21 cellular contexts compared by ENCODE assay signal in the genomic region with DNA sequence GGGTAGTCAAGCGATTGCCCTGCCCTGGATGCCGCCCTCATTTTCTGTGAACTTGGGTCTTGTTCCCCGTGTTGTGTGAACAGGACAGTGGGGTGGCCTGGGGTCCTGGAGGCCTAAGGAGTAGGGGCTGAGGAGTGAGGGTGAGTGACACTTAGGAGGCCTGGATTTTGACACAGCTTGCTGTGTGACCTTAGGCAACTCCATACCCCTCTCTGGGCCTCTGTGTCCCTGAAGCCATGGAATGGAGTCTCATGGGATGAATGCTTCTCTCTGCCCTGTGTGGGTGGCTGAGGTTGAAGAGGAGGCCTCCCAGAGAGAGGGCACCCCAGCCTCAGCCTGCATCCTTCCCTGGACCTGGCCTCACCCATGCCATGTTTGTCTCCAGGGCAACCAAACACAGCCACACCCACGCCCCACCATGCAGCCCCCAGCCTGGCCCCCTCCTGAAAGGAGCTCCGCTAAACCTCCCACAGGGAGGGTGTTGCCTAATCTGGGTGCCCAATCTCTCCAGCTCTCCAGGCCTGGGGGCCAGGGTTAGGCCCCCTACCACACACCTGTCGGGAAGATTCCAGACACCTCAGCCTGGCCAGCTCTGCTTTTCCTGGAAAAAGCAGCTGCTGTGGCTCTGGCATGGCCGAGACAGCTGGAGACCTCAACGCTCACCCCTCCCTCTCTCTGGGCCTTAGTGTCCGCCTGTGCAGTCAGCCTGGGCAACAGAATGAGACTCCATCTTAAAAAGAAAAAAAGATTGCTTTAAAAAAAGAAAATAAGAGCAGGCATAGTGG. TPM values are rescaled to one million over a fixed set of nuclear protein-coding genes. Genes with fewer than 3 reads are reported as not detected.
DNase-seq lines count a peak whose midpoint lies in the region; ATAC-seq and TF ChIP-seq lines count a peak whose summit lies in the region.
"Had no signal": no experiment of that assay in that cellular context is flagged by ENCODE, and none has a peak within 500 bp of the region (broad histone marks: within the 10 kb centered on the region; RNA-seq: fewer than 3 reads in every experiment).

No MANE protein-coding gene starts in this region.

- no peaks in the 10 kb centered on the region for H3K9me3 ChIP-seq in BLaER1 treated with 17β-estradiol and CSF1 and Interleukin-3, amounts not matched to agents 10 nM and 100 nM (replicated peaks in 1 of 11)
- H3K9me3 ChIP-seq in right cardiac atrium (ENCODE audit: control insufficient read depth, low read length), result no peaks in the 10 kb centered on the region
- H3K9me3 ChIP-seq: transverse colon had no signal

- peak overlapping the region; percentile 83 for H3K27ac Mint-ChIP-seq in progenitor cell of endocrine pancreas
- H3K27ac Mint-ChIP-seq in activated CD8-positive, alpha-beta T cell treated with anti-CD3 and anti-CD28 coated beads, Interleukin-2, amount 10 ng/mL, durations not matched to agents 7 days and 5 days, result no peak overlapping the region
- H3K27ac Mint-ChIP-seq: HFFc6; T-helper 1 cell treated with Interleukin-12 subunit alpha and Interleukin-12 subunit beta and Interleukin-4 antibody, amounts not matched to agents 30 μg/mL and 1 μg/mL, for 36 hours had no signal

- no peak overlapping the region for H3K4me3 Mint-ChIP-seq in progenitor cell of endocrine pancreas (ENCODE audit: low read depth)
- H3K4me3 Mint-ChIP-seq in activated CD8-positive, alpha-beta T cell treated with anti-CD3 and anti-CD28 coated beads, Interleukin-2, amount 10 ng/mL, durations not matched to agents 7 days and 5 days, result no peak overlapping the region
- H3K4me3 Mint-ChIP-seq: HFFc6; T-helper 1 cell treated with Interleukin-12 subunit alpha and Interleukin-12 subunit beta and Interleukin-4 antibody, amounts not matched to agents 30 μg/mL and 1 μg/mL, for 36 hours had no signal

- intact Hi-C loops in right cardiac atrium (cut with DNase I), result no loop called here

- no peak overlapping the region for H3K27ac ChIP-seq in BLaER1 treated with 17β-estradiol and CSF1 and Interleukin-3, amounts not matched to agents 10 nM and 100 nM
- H3K27ac ChIP-seq in right cardiac atrium (ENCODE audit: low read length), result peak overlapping the region; percentile 66
- H3K27ac ChIP-seq: transverse colon, VCaP had no signal

- H3K9me3 Mint-ChIP-seq in progenitor cell of endocrine pancreas (ENCODE audit: low read depth), result no peaks in the 10 kb centered on the region
- no peaks in the 10 kb centered on the region for H3K9me3 Mint-ChIP-seq in activated CD8-positive, alpha-beta T cell treated with anti-CD3 and anti-CD28 coated beads, Interleukin-2, amount 10 ng/mL, durations not matched to agents 7 days and 5 days (ENCODE audit: insufficient read depth)
- H3K9me3 Mint-ChIP-seq: HFFc6; T-helper 1 cell treated with Interleukin-12 subunit alpha and Interleukin-12 subunit beta and Interleukin-4 antibody, amounts not matched to agents 30 μg/mL and 1 μg/mL, for 36 hours had no signal

- H4K20me1 ChIP-seq in BLaER1 treated with 17β-estradiol and CSF1 and Interleukin-3, amounts not matched to agents 10 nM and 100 nM, result no peaks in the 10 kb centered on the region

- no peak overlapping the region for H3K9ac ChIP-seq in BLaER1 treated with 17β-estradiol and CSF1 and Interleukin-3, amounts not matched to agents 10 nM and 100 nM

- H3K4me1 Mint-ChIP-seq in progenitor cell of endocrine pancreas (ENCODE audit: low read depth), result peaks cover 39% of the 10 kb centered on the region
- H3K4me1 Mint-ChIP-seq in activated CD8-positive, alpha-beta T cell treated with anti-CD3 and anti-CD28 coated beads, Interleukin-2, amount 10 ng/mL, durations not matched to agents 7 days and 5 days (ENCODE audit: low read depth), result no peaks in the 10 kb centered on the region

- no peaks in the 10 kb centered on the region for H3K36me3 Mint-ChIP-seq in progenitor cell of endocrine pancreas (ENCODE audit: insufficient read depth)
- H3K36me3 Mint-ChIP-seq in activated CD8-positive, alpha-beta T cell treated with anti-CD3 and anti-CD28 coated beads, Interleukin-2, amount 10 ng/mL, durations not matched to agents 7 days and 5 days (ENCODE audit: low read depth), result no peaks in the 10 kb centered on the region

- peak overlapping the region in 7 of 11 experiments; percentile 0 to 87 (median 48); a peak in 11 of 22 replicates for H3K4me2 ChIP-seq in BLaER1 treated with 17β-estradiol and CSF1 and Interleukin-3, amounts not matched to agents 10 nM and 100 nM

- no peak overlapping the region for H3K4me3 ChIP-seq in BLaER1 treated with 17β-estradiol and CSF1 and Interleukin-3, amounts not matched to agents 10 nM and 100 nM
- no peak overlapping the region for H3K4me3 ChIP-seq in right cardiac atrium (ENCODE audit: low read length)
- H3K4me3 ChIP-seq: transverse colon had no signal

- H3K27me3 ChIP-seq in BLaER1 treated with 17β-estradiol and CSF1 and Interleukin-3, amounts not matched to agents 10 nM and 100 nM, result no peaks in the 10 kb centered on the region
- H3K27me3 ChIP-seq in right cardiac atrium (ENCODE audit: control insufficient read depth, insufficient read depth), result no peaks in the 10 kb centered on the region
- H3K27me3 ChIP-seq: transverse colon had no signal

- 58% methylated on average over 9 of the region's 9 CpGs for WGBS in right cardiac atrium

- POLR2A ChIA-PET in activated CD8-positive, alpha-beta T cell treated with anti-CD3 and anti-CD28 coated beads, Interleukin-2, amount 10 ng/mL, durations not matched to agents 7 days and 5 days (lab: Charles Lee), result interaction anchor here (1.1 kb wide), 1 partner anchor 51 kb away, joined by 3 read pairs; no protein-coding TSS in a partner anchor

- CTCF ChIA-PET in activated CD8-positive, alpha-beta T cell treated with anti-CD3 and anti-CD28 coated beads, Interleukin-2, amount 10 ng/mL, durations not matched to agents 7 days and 5 days (lab: Charles Lee), result interaction anchor here (1.4 to 1.5 kb wide), 2 partner anchors 11 to 31 kb away, joined by 4 read pairs; no protein-coding TSS in a partner anchor

- ATAC-seq in right cardiac atrium, result peak; percentile 3 to 11
- ATAC-seq in activated CD8-positive, alpha-beta T cell treated with anti-CD3 and anti-CD28 coated beads, Interleukin-2, amount 10 ng/mL, durations not matched to agents 7 days and 5 days, result no peak
- no peak for ATAC-seq in GM21381 (IDR thresholded peaks at IDR 0.05; ENCODE audit: unreplicated experiment)
- ATAC-seq in left lobe of liver, result no peak

- H3K36me3 ChIP-seq in BLaER1 treated with 17β-estradiol and CSF1 and Interleukin-3, amounts not matched to agents 10 nM and 100 nM, result no peaks in the 10 kb centered on the region
- H3K36me3 ChIP-seq: transverse colon had no signal

- peak; percentile 2 for DNase-seq in NCI-H146 treated with DMSO at 0.1 percent for 48 hours (lab: John Stamatoyannopoulos, UW; ENCODE audit: unreplicated experiment)
- DNase-seq in right cardiac atrium, result no peak
- DNase-seq in progenitor cell of endocrine pancreas (ENCODE audit: low spot score, unreplicated experiment), result no peak
- no peak for DNase-seq in activated CD8-positive, alpha-beta T cell treated with anti-CD3 and anti-CD28 coated beads, Interleukin-2, amount 10 ng/mL, durations not matched to agents 7 days and 5 days
- no peak for DNase-seq in ecto neural progenitor cell (ENCODE audit: low spot score)
- DNase-seq in left lobe of liver (ENCODE audit: low spot score), result no peak
- DNase-seq: activated CD4-positive, alpha-beta T cell treated with anti-CD3 and anti-CD28 coated beads, Interleukin-2, amount 50 U/mL, for 1 hour; activated CD8-positive, alpha-beta memory T cell treated with anti-CD3 and anti-CD28 coated beads, Interleukin-2, amount 50 U/mL, for 48 hours; activated gamma-delta T cell treated with Interleukin-2 at 50 U/mL for 16 hours; central memory CD4-positive, alpha-beta T cell; effector CD8-positive, alpha-beta T cell; glutamatergic neuron; HFFc6; mesendoderm; NCI-H1930; stimulated activated naive CD4-positive, alpha-beta T cell treated with Interleukin-2 at 50 U/mL for 16 hours; transverse colon had no signal

- TF ChIP-seq CTCF in progenitor cell of endocrine pancreas (IDR thresholded peaks at IDR 0.05; ENCODE audit: unreplicated experiment), result no peak

- no peaks in the 10 kb centered on the region for H3K27me3 Mint-ChIP-seq in progenitor cell of endocrine pancreas
- H3K27me3 Mint-ChIP-seq in activated CD8-positive, alpha-beta T cell treated with anti-CD3 and anti-CD28 coated beads, Interleukin-2, amount 10 ng/mL, durations not matched to agents 7 days and 5 days (ENCODE audit: low read depth), result no peaks in the 10 kb centered on the region

- H3K4me1 ChIP-seq in BLaER1 treated with 17β-estradiol and CSF1 and Interleukin-3, amounts not matched to agents 10 nM and 100 nM, result peaks cover 6 to 67% (median 40%) of the 10 kb centered on the region in 10 experiments; a peak in 18 of 20 replicates
- peaks cover 3% of the 10 kb centered on the region for H3K4me1 ChIP-seq in right cardiac atrium (ENCODE audit: control insufficient read depth, insufficient read depth, low read length)
- H3K4me1 ChIP-seq: transverse colon had no signal

RNA-seq across cellular contexts. Expression of gene MYOM3, which starts 9.9 kb away (rescaled TPM):
- total RNA-seq in right cardiac atrium (100 to 1,000 TPM; 202 to 292 (median 241) TPM), progenitor cell of endocrine pancreas (0.62 and 0.84 TPM in 2 replicates), left lobe of liver (0.08 TPM)
- polyA plus RNA-seq in right cardiac atrium, result 258 TPM
- total RNA-seq in activated CD8-positive, alpha-beta T cell treated with anti-CD3 and anti-CD28 coated beads, Interleukin-2, amount 10 ng/mL, durations not matched to agents 7 days and 5 days, result not detected

RNA-seq across cellular contexts. Expression of gene IL22RA1, which starts 41.0 kb away (rescaled TPM):
- total RNA-seq in right cardiac atrium (under 1 TPM; 0.28 to 0.51 (median 0.30) TPM), progenitor cell of endocrine pancreas (0.13 and 0.26 TPM in 2 replicates), left lobe of liver (2.9 TPM)
- polyA plus RNA-seq in right cardiac atrium, result 0.29 TPM
- total RNA-seq in activated CD8-positive, alpha-beta T cell treated with anti-CD3 and anti-CD28 coated beads, Interleukin-2, amount 10 ng/mL, durations not matched to agents 7 days and 5 days, result not detected
- total RNA-seq: HFFc6 had no signal

Comparison
In these comparisons a context has a peak if more than half of its experiments do, and no peak if none do; other contexts are left out.
1. ATAC-seq: peak in right cardiac atrium (2 of 2); none in activated CD8-positive, alpha-beta T cell treated with anti-CD3 and anti-CD28 coated beads, Interleukin-2, amount 10 ng/mL, durations not matched to agents 7 days and 5 days (single experiment), GM21381 (single experiment) and left lobe of liver (single experiment).
2. RNA of gene MYOM3, which starts 9.9 kb away (total RNA-seq): 202 to 292 TPM in right cardiac atrium; 0.62 to 0.84 TPM in progenitor cell of endocrine pancreas, 0.08 TPM in left lobe of liver (single experiment) and not detected in activated CD8-positive, alpha-beta T cell treated with anti-CD3 and anti-CD28 coated beads, Interleukin-2, amount 10 ng/mL, durations not matched to agents 7 days and 5 days; every median in the first group is over 100 times any median in the second.